In the genomic region with DNA sequence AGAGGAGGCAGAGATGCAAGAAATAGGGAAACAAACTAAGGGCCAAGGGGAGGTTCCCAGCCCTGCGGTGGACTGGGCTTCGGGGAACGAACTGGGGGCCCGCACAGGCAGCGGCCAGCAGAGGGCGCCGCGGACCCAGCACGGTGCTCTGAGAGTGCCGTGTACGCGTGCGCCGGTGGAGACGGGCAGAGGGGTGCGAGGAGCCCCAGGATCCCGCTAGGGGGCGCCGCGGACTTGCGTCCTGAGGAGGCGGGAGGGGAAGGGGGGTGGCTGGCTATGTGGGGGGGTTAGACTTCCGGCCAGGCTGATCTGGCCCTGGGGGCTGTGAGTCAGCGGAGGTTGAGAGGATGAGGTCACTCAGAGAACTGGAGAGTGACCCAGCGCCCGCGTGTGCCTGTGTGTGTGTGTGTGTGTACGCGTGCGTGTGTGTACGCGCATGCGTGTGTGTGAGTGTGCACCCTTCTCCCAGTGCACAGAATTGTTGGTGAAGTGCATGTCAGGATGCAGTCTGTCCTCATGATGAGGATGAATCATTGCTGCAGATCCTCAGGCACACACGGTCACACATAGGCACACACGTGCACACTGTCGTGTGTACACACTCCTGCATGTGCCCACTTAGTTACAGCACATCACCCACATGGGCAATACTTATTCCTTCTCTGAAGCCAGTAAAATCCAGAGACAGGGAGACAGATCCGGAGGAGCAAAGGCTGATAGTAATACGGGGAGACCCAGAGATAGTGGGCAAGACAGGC, we compare ENCODE assay signal across 1 cellular context.
TF ChIP-seq lines count a peak whose summit lies in the region.

No MANE protein-coding gene starts in this region.

TF ChIP-seq in K562, 482 proteins besides CTCF, POLR2A, EP300 and RAD21 (continued from another document and continues in another):
- TF ChIP-seq, protein P1, sequence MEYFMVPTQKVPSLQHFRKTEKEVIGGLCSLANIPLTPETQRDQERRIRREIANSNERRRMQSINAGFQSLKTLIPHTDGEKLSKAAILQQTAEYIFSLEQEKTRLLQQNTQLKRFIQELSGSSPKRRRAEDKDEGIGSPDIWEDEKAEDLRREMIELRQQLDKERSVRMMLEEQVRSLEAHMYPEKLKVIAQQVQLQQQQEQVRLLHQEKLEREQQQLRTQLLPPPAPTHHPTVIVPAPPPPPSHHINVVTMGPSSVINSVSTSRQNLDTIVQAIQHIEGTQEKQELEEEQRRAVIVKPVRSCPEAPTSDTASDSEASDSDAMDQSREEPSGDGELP (CRISPR knock-in tag; IDR thresholded peaks at IDR 0.05; ENCODE audit: borderline replicate concordance) = peak; percentile 88
- TF ChIP-seq RBFOX2 (IDR thresholded peaks at IDR 0.05; ENCODE audit: low read depth, low read length) (peak; percentile 84), ZNF24 (IDR thresholded peaks at IDR 0.05) (no peak), RCOR1 (IDR thresholded peaks at IDR 0.05; ENCODE audit: borderline replicate concordance in 1 of 2, low read depth in 2 of 2, low read length in 2 of 2) (peak; percentile 30 to 76; a peak in 2 of 4 replicates), BACH1 (tag; IDR thresholded peaks at IDR 0.05) (no peak; the same call in 1 of the 2 replicates), ARHGAP35 (IDR thresholded peaks at IDR 0.05; ENCODE audit: partially characterized antibody) (no peak), SLC30A9 (CRISPR knock-in tag; IDR thresholded peaks at IDR 0.05) (0 out of 2 replicates have a peak, but pooled peaks have one; percentile 31), RBM14 (IDR thresholded peaks at IDR 0.05; ENCODE audit: borderline replicate concordance, insufficient read depth, low read depth, low read length) (no peak), ARNT (IDR thresholded peaks at IDR 0.05) (peak in 1 of 2 experiments; percentile 85; a peak in 1 of 4 replicates), KLF1 (tag; IDR thresholded peaks at IDR 0.05) (no peak), CREB1 (IDR thresholded peaks at IDR 0.05) (peak; percentile 15), CREB1 (CRISPR knock-in tag; IDR thresholded peaks at IDR 0.05) (peak; percentile 83; the same call in 1 of the 2 replicates), MEF2D (tag; conservative IDR thresholded peaks at IDR 0.05; ENCODE audit: low read depth) (no peak), RUNX1 (IDR thresholded peaks at IDR 0.05; ENCODE audit: low read depth) (0 out of 2 replicates have a peak, but pooled peaks have one; percentile 32), ZNF583 (CRISPR knock-in tag; IDR thresholded peaks at IDR 0.05) (no peak), MEF2A (IDR thresholded peaks at IDR 0.05; ENCODE audit: control insufficient read depth, low read depth, low read length) (peak; percentile 39; the same call in 1 of the 2 replicates), GABPB1 (CRISPR knock-in tag; IDR thresholded peaks at IDR 0.05) (peak; percentile 94), MCM7 (IDR thresholded peaks at IDR 0.05) (no peak), ESRRA (IDR thresholded peaks at IDR 0.05; ENCODE audit: borderline replicate concordance, low read depth) (peak; percentile 58; the same call in 1 of the 2 replicates), SNIP1 (IDR thresholded peaks at IDR 0.05; ENCODE audit: low read depth) (no peak), ARID1B (IDR thresholded peaks at IDR 0.05) (peak; percentile 87)
- TF ChIP-seq, protein P2, sequence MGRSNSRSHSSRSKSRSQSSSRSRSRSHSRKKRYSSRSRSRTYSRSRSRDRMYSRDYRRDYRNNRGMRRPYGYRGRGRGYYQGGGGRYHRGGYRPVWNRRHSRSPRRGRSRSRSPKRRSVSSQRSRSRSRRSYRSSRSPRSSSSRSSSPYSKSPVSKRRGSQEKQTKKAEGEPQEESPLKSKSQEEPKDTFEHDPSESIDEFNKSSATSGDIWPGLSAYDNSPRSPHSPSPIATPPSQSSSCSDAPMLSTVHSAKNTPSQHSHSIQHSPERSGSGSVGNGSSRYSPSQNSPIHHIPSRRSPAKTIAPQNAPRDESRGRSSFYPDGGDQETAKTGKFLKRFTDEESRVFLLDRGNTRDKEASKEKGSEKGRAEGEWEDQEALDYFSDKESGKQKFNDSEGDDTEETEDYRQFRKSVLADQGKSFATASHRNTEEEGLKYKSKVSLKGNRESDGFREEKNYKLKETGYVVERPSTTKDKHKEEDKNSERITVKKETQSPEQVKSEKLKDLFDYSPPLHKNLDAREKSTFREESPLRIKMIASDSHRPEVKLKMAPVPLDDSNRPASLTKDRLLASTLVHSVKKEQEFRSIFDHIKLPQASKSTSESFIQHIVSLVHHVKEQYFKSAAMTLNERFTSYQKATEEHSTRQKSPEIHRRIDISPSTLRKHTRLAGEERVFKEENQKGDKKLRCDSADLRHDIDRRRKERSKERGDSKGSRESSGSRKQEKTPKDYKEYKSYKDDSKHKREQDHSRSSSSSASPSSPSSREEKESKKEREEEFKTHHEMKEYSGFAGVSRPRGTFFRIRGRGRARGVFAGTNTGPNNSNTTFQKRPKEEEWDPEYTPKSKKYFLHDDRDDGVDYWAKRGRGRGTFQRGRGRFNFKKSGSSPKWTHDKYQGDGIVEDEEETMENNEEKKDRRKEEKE (IDR thresholded peaks at IDR 0.05; ENCODE audit: borderline replicate concordance in 1 of 2, control insufficient read depth in 1 of 2, low read depth in 2 of 2, low read length in 1 of 2) = no peak; a peak in 1 of 4 replicates
- TF ChIP-seq, protein P3, sequence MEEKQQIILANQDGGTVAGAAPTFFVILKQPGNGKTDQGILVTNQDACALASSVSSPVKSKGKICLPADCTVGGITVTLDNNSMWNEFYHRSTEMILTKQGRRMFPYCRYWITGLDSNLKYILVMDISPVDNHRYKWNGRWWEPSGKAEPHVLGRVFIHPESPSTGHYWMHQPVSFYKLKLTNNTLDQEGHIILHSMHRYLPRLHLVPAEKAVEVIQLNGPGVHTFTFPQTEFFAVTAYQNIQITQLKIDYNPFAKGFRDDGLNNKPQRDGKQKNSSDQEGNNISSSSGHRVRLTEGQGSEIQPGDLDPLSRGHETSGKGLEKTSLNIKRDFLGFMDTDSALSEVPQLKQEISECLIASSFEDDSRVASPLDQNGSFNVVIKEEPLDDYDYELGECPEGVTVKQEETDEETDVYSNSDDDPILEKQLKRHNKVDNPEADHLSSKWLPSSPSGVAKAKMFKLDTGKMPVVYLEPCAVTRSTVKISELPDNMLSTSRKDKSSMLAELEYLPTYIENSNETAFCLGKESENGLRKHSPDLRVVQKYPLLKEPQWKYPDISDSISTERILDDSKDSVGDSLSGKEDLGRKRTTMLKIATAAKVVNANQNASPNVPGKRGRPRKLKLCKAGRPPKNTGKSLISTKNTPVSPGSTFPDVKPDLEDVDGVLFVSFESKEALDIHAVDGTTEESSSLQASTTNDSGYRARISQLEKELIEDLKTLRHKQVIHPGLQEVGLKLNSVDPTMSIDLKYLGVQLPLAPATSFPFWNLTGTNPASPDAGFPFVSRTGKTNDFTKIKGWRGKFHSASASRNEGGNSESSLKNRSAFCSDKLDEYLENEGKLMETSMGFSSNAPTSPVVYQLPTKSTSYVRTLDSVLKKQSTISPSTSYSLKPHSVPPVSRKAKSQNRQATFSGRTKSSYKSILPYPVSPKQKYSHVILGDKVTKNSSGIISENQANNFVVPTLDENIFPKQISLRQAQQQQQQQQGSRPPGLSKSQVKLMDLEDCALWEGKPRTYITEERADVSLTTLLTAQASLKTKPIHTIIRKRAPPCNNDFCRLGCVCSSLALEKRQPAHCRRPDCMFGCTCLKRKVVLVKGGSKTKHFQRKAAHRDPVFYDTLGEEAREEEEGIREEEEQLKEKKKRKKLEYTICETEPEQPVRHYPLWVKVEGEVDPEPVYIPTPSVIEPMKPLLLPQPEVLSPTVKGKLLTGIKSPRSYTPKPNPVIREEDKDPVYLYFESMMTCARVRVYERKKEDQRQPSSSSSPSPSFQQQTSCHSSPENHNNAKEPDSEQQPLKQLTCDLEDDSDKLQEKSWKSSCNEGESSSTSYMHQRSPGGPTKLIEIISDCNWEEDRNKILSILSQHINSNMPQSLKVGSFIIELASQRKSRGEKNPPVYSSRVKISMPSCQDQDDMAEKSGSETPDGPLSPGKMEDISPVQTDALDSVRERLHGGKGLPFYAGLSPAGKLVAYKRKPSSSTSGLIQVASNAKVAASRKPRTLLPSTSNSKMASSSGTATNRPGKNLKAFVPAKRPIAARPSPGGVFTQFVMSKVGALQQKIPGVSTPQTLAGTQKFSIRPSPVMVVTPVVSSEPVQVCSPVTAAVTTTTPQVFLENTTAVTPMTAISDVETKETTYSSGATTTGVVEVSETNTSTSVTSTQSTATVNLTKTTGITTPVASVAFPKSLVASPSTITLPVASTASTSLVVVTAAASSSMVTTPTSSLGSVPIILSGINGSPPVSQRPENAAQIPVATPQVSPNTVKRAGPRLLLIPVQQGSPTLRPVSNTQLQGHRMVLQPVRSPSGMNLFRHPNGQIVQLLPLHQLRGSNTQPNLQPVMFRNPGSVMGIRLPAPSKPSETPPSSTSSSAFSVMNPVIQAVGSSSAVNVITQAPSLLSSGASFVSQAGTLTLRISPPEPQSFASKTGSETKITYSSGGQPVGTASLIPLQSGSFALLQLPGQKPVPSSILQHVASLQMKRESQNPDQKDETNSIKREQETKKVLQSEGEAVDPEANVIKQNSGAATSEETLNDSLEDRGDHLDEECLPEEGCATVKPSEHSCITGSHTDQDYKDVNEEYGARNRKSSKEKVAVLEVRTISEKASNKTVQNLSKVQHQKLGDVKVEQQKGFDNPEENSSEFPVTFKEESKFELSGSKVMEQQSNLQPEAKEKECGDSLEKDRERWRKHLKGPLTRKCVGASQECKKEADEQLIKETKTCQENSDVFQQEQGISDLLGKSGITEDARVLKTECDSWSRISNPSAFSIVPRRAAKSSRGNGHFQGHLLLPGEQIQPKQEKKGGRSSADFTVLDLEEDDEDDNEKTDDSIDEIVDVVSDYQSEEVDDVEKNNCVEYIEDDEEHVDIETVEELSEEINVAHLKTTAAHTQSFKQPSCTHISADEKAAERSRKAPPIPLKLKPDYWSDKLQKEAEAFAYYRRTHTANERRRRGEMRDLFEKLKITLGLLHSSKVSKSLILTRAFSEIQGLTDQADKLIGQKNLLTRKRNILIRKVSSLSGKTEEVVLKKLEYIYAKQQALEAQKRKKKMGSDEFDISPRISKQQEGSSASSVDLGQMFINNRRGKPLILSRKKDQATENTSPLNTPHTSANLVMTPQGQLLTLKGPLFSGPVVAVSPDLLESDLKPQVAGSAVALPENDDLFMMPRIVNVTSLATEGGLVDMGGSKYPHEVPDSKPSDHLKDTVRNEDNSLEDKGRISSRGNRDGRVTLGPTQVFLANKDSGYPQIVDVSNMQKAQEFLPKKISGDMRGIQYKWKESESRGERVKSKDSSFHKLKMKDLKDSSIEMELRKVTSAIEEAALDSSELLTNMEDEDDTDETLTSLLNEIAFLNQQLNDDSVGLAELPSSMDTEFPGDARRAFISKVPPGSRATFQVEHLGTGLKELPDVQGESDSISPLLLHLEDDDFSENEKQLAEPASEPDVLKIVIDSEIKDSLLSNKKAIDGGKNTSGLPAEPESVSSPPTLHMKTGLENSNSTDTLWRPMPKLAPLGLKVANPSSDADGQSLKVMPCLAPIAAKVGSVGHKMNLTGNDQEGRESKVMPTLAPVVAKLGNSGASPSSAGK (IDR thresholded peaks at IDR 0.05) = peak; percentile 79
- TF ChIP-seq, protein P4, sequence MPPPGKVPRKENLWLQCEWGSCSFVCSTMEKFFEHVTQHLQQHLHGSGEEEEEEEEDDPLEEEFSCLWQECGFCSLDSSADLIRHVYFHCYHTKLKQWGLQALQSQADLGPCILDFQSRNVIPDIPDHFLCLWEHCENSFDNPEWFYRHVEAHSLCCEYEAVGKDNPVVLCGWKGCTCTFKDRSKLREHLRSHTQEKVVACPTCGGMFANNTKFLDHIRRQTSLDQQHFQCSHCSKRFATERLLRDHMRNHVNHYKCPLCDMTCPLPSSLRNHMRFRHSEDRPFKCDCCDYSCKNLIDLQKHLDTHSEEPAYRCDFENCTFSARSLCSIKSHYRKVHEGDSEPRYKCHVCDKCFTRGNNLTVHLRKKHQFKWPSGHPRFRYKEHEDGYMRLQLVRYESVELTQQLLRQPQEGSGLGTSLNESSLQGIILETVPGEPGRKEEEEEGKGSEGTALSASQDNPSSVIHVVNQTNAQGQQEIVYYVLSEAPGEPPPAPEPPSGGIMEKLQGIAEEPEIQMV (tag; conservative IDR thresholded peaks at IDR 0.05; ENCODE audit: low read depth) = 0 out of 2 replicates have a peak, but pooled peaks have one; percentile 3
- TF ChIP-seq, protein P5, sequence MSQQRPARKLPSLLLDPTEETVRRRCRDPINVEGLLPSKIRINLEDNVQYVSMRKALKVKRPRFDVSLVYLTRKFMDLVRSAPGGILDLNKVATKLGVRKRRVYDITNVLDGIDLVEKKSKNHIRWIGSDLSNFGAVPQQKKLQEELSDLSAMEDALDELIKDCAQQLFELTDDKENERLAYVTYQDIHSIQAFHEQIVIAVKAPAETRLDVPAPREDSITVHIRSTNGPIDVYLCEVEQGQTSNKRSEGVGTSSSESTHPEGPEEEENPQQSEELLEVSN (IDR thresholded peaks at IDR 0.05; ENCODE audit: borderline replicate concordance in 1 of 2, extremely low read depth in 1 of 2, insufficient read depth in 1 of 2, insufficient read length in 1 of 2, low read depth in 1 of 2, low read length in 1 of 2, poor library complexity in 1 of 2, severe bottlenecking in 1 of 2) = peak in 1 of 2 experiments; percentile 63
- TF ChIP-seq, protein P6, sequence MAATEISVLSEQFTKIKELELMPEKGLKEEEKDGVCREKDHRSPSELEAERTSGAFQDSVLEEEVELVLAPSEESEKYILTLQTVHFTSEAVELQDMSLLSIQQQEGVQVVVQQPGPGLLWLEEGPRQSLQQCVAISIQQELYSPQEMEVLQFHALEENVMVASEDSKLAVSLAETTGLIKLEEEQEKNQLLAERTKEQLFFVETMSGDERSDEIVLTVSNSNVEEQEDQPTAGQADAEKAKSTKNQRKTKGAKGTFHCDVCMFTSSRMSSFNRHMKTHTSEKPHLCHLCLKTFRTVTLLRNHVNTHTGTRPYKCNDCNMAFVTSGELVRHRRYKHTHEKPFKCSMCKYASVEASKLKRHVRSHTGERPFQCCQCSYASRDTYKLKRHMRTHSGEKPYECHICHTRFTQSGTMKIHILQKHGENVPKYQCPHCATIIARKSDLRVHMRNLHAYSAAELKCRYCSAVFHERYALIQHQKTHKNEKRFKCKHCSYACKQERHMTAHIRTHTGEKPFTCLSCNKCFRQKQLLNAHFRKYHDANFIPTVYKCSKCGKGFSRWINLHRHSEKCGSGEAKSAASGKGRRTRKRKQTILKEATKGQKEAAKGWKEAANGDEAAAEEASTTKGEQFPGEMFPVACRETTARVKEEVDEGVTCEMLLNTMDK (IDR thresholded peaks at IDR 0.05; ENCODE audit: borderline replicate concordance, insufficient read depth, low read depth, low read length, poor library complexity, severe bottlenecking) = peak; percentile 99
